ENCODE assay signal across 10 cellular contexts in genomic region chrX:72141372-72142004, GRCh38. TPM values are rescaled to one million over a fixed set of nuclear protein-coding genes. Genes with fewer than 3 reads are reported as not detected.
DNase-seq lines count a peak whose midpoint lies in the region; ATAC-seq and TF ChIP-seq lines count a peak whose summit lies in the region.
"Had no signal": no experiment of that assay in that cellular context is flagged by ENCODE, and none has a peak within 500 bp of the region (broad histone marks: within the 10 kb centered on the region; RNA-seq: fewer than 3 reads in every experiment).

No MANE protein-coding gene starts in this region.

- no peaks in the 10 kb centered on the region for H3K9me3 ChIP-seq in breast epithelium

- peak; percentile 6 for DNase-seq in COR-L47 (lab: John Stamatoyannopoulos, UW)
- DNase-seq in NK-92 (lab: John Stamatoyannopoulos, UW; ENCODE audit: unreplicated experiment), result no peak
- no peak for DNase-seq in NCI-H2196 (lab: John Stamatoyannopoulos, UW; ENCODE audit: unreplicated experiment)
- no peak for DNase-seq in breast epithelium (ENCODE audit: low spot score in 2 of 2)
- DNase-seq in NCI-H2196 treated with DMSO at 0.1 percent for 48 hours (lab: John Stamatoyannopoulos, UW; ENCODE audit: unreplicated experiment), result no peak
- DNase-seq: anterior cingulate cortex had no signal

- H3K9me3 Mint-ChIP-seq in T-helper 1 cell treated with Interleukin-12 subunit alpha and Interleukin-12 subunit beta and Interleukin-4 antibody, amounts not matched to agents 30 μg/mL and 1 μg/mL, for 36 hours, result no peaks in the 10 kb centered on the region

- no peak for TF ChIP-seq CTCF in breast epithelium (IDR thresholded peaks at IDR 0.05)

- peaks cover 5% of the 10 kb centered on the region for H3K36me3 Mint-ChIP-seq in T-helper 1 cell treated with Interleukin-12 subunit alpha and Interleukin-12 subunit beta and Interleukin-4 antibody, amounts not matched to agents 30 μg/mL and 1 μg/mL, for 36 hours (ENCODE audit: low read depth)

- H3K4me3 Mint-ChIP-seq in T-helper 1 cell treated with Interleukin-12 subunit alpha and Interleukin-12 subunit beta and Interleukin-4 antibody, amounts not matched to agents 30 μg/mL and 1 μg/mL, for 36 hours, result peak overlapping the region; percentile 74

- H3K27ac ChIP-seq in breast epithelium, result no peak overlapping the region

- intact Hi-C loops in breast epithelium (cut with DNase I; ENCODE audit: low total_unique reads), result no loop called here

- H3K4me3 ChIP-seq in breast epithelium, result no peak overlapping the region

- H3K27me3 ChIP-seq in breast epithelium, result peaks cover 0 to 46% of the 10 kb centered on the region in 2 donors

- H3K27me3 Mint-ChIP-seq in T-helper 1 cell treated with Interleukin-12 subunit alpha and Interleukin-12 subunit beta and Interleukin-4 antibody, amounts not matched to agents 30 μg/mL and 1 μg/mL, for 36 hours (ENCODE audit: low read depth), result peaks cover 30% of the 10 kb centered on the region
- H3K27me3 Mint-ChIP-seq: progenitor cell of endocrine pancreas had no signal

- ATAC-seq in GM18907 (IDR thresholded peaks at IDR 0.05; ENCODE audit: unreplicated experiment) (peak; percentile 71), HG02885 (IDR thresholded peaks at IDR 0.05; ENCODE audit: poor library complexity, unreplicated experiment) (peak; percentile 76)

- no peaks in the 10 kb centered on the region for H3K4me1 ChIP-seq in breast epithelium

- H3K27ac Mint-ChIP-seq in T-helper 1 cell treated with Interleukin-12 subunit alpha and Interleukin-12 subunit beta and Interleukin-4 antibody, amounts not matched to agents 30 μg/mL and 1 μg/mL, for 36 hours, result peak overlapping the region; percentile 43
- H3K27ac Mint-ChIP-seq: progenitor cell of endocrine pancreas had no signal

- no peaks in the 10 kb centered on the region for H3K36me3 ChIP-seq in breast epithelium

- TF ChIP-seq POLR2A in breast epithelium (IDR thresholded peaks at IDR 0.05), result no peak

- H3K4me1 Mint-ChIP-seq in T-helper 1 cell treated with Interleukin-12 subunit alpha and Interleukin-12 subunit beta and Interleukin-4 antibody, amounts not matched to agents 30 μg/mL and 1 μg/mL, for 36 hours (ENCODE audit: low read depth), result peaks cover 18% of the 10 kb centered on the region

RNA-seq across cellular contexts. Expression of gene RTL5, which starts 9.8 kb away (rescaled TPM):
- 1 to 10 TPM; 3.3 to 5.0 (median 5.0) TPM for total RNA-seq in breast epithelium

RNA-seq across cellular contexts. Expression of gene PIN4, which starts 40.1 kb away (rescaled TPM):
- 10 to 100 TPM; 11.3 to 20.0 (median 12.5) TPM for total RNA-seq in breast epithelium
